Comparison of ENCODE assay signal across 8 cellular contexts in genomic region chr1:223747838-223748335, GRCh38. TPM values are rescaled to one million over a fixed set of nuclear protein-coding genes. Genes with fewer than 3 reads are reported as not detected.
DNase-seq lines count a peak whose midpoint lies in the region; ATAC-seq, FAIRE-seq and TF ChIP-seq lines count a peak whose summit lies in the region.

No MANE protein-coding gene starts in this region.

- peaks cover 0 to 70% (median 0%) of the 10 kb centered on the region in 3 donors for H3K36me3 ChIP-seq in Peyer's patch
- peaks cover 4 to 90% of the 10 kb centered on the region in 2 donors for H3K36me3 ChIP-seq in psoas muscle (ENCODE audit: insufficient read depth in 1 of 2, low read depth in 1 of 2)

- H3K4me1 ChIP-seq in Peyer's patch (peaks cover 0 to 12% (median 4%) of the 10 kb centered on the region in 4 donors), psoas muscle (peaks cover 13% of the 10 kb centered on the region)

- H3K9me3 ChIP-seq in Peyer's patch: no peaks in the 10 kb centered on the region
- H3K9me3 ChIP-seq in psoas muscle: no peaks in the 10 kb centered on the region

- DNase-seq in EL: peak; percentile 44
- DNase-seq in Peyer's patch: peak in 2 of 3 donors; percentile 56 to 63
- DNase-seq in fibroblast of mammary gland (ENCODE audit: low read depth): peak; percentile 49
- DNase-seq in psoas muscle: peak in 1 of 2 donors; percentile 51
- DNase-seq in GM19239 (ENCODE audit: insufficient read length, low spot score): no peak
- DNase-seq in Ammon's horn (ENCODE audit: low spot score): no peak

- ATAC-seq in psoas muscle: peak in 2 of 4 donors; percentile 15 to 25
- ATAC-seq in HG03469 (IDR thresholded peaks at IDR 0.05; ENCODE audit: unreplicated experiment): no peak
- ATAC-seq in HG02981 (IDR thresholded peaks at IDR 0.05; ENCODE audit: unreplicated experiment): no peak

- intact Hi-C loops in psoas muscle (cut with DNase I): loop anchor here (2.0 kb wide), 3 partner anchors 15 to 47 kb away; no protein-coding TSS in a partner anchor

- no peaks in the 10 kb centered on the region for H3K27me3 ChIP-seq in Peyer's patch
- no peaks in the 10 kb centered on the region for H3K27me3 ChIP-seq in psoas muscle (ENCODE audit: insufficient read depth in 3 of 3, low read length in 2 of 3)

- H3K4me3 ChIP-seq in Peyer's patch (no peak overlapping the region), fibroblast of mammary gland (ENCODE audit: control insufficient read depth, low read depth, low read length) (no peak overlapping the region), psoas muscle (no peak overlapping the region)

- TF ChIP-seq POLR2A in Peyer's patch (IDR thresholded peaks at IDR 0.05): no peak

- no peak for TF ChIP-seq CTCF in Peyer's patch (IDR thresholded peaks at IDR 0.05)
- no peak for TF ChIP-seq CTCF in fibroblast of mammary gland (conservative IDR thresholded peaks at IDR 0.05; ENCODE audit: control insufficient read depth, insufficient read depth, low read depth, low read length)
- TF ChIP-seq CTCF in psoas muscle (IDR thresholded peaks at IDR 0.05): no peak

- WGBS in psoas muscle, 3 donors: 28 to 62% (median 35%) methylated on average over 4 of the region's 4 CpGs

- no peak for FAIRE-seq in GM19239 (lab: Jason Lieb, UNC)

- peak overlapping the region; percentile 7 to 72 (median 62) for H3K27ac ChIP-seq in Peyer's patch
- peak overlapping the region; percentile 2 for H3K27ac ChIP-seq in psoas muscle

RNA-seq across cellular contexts. Expression of gene CAPN2, which starts 35.5 kb away (rescaled TPM):
- total RNA-seq in Peyer's patch (100 to 1,000 TPM; 143 to 276 (median 202) TPM), psoas muscle (100 to 1,000 TPM in 3 of 4 donors, 10 to 100 TPM in 1; 77.1 to 151 (median 105) TPM)
- polyA plus RNA-seq in psoas muscle: 100 to 1,000 TPM in 1 of 3 donors, 10 to 100 TPM in 2; 47.6 to 157 (median 73.2) TPM

Comparison
In these comparisons a context has a peak if more than half of its experiments do, and no peak if none do; other contexts are left out.
1. DNase-seq: peak in EL (single experiment), Peyer's patch (2 of 3) and fibroblast of mammary gland (single experiment); none in GM19239 (single experiment) and Ammon's horn (single experiment).